In genomic region chr7:150304499-150305249, GRCh38 we compare ENCODE assay signal across 1 cellular context. TPM values are rescaled to one million over a fixed set of nuclear protein-coding genes. Genes with fewer than 3 reads are reported as not detected.
"Had no signal": no experiment of that assay in that cellular context is flagged by ENCODE, and none has a peak within 500 bp of the region (broad histone marks: within the 10 kb centered on the region; RNA-seq: fewer than 3 reads in every experiment).

No MANE protein-coding gene starts in this region.

RNA-seq across cellular contexts. Expression of gene RARRES2, which starts 36.8 kb away (rescaled TPM):
- total RNA-seq: foreskin keratinocyte had no signal
- polyA plus RNA-seq: foreskin keratinocyte had no signal
